In the genomic region with DNA sequence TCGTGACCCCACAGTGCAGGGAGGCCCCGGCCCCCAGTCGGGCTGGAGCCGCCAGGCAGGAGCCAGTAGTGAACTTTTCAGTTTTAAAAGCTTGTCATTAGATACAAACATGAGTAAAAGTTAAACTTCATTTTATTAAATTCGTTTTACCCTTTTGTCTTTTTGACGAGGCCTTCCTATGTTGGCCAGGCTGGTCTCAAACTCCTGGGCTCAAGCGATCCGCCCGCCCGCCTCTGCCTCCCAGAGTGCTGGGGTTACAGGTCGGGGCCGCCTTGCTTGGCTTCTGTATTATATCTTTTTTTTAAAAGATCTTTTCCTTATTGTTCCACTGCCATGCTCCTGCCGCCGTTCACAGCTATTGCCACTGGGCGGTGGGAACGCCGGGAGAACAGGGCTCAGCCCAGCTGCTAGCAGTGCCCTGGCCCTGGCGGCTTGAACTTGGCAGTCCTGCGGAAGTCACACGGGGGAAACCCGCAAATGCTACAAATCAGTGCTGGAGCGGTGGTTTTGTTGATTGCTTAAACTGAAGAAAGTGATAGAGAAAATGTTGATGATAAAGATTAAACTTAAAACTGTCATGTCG, we compare ENCODE assay signal across 8 cellular contexts.
DNase-seq lines count a peak whose midpoint lies in the region; ATAC-seq and TF ChIP-seq lines count a peak whose summit lies in the region.

No MANE protein-coding gene starts in this region.

- peak overlapping the region; percentile 99 for H3K27ac ChIP-seq in BLaER1
- peak overlapping the region; percentile 98 for H3K27ac ChIP-seq in VCaP

- H4K20me1 ChIP-seq in BLaER1 = peaks cover 33% of the 10 kb centered on the region

- H3K4me1 ChIP-seq in BLaER1 = peaks cover 33% of the 10 kb centered on the region

- H3K36me3 ChIP-seq in BLaER1 = peaks cover 26% of the 10 kb centered on the region

- peak overlapping the region; percentile 98 for H3K9ac ChIP-seq in BLaER1

- no peaks in the 10 kb centered on the region for H3K27me3 ChIP-seq in BLaER1

- no peaks in the 10 kb centered on the region for H3K9me3 ChIP-seq in BLaER1

- peak; percentile 12 for ATAC-seq in GM21367 (IDR thresholded peaks at IDR 0.05; ENCODE audit: unreplicated experiment)
- ATAC-seq in GM19351 (IDR thresholded peaks at IDR 0.05; ENCODE audit: unreplicated experiment) = no peak

- peak overlapping the region; percentile 91 for H3K4me3 ChIP-seq in BLaER1

- peak; percentile 64 for DNase-seq in NCI-H146 treated with DMSO at 0.1 percent for 48 hours (lab: John Stamatoyannopoulos, UW; ENCODE audit: unreplicated experiment)
- peak; percentile 64 for DNase-seq in central memory CD4-positive, alpha-beta T cell
- peak; percentile 76 for DNase-seq in islet precursor cell
- peak; percentile 15 to 40 (median 37) for DNase-seq in stimulated activated CD4-positive, alpha-beta T cell treated with anti-CD3 and anti-CD28 coated beads, Interleukin-12 subunit alpha, Interleukin-12 subunit beta, amount 100 ng/mL, for 48 hours (ENCODE audit: low read depth in 2 of 3, low spot score in 1 of 3)

- H3K4me2 ChIP-seq in BLaER1 = peak overlapping the region; percentile 80

- TF ChIP-seq CTCF in VCaP (conservative IDR thresholded peaks at IDR 0.05) = peak; percentile 61
